In the genomic region with DNA sequence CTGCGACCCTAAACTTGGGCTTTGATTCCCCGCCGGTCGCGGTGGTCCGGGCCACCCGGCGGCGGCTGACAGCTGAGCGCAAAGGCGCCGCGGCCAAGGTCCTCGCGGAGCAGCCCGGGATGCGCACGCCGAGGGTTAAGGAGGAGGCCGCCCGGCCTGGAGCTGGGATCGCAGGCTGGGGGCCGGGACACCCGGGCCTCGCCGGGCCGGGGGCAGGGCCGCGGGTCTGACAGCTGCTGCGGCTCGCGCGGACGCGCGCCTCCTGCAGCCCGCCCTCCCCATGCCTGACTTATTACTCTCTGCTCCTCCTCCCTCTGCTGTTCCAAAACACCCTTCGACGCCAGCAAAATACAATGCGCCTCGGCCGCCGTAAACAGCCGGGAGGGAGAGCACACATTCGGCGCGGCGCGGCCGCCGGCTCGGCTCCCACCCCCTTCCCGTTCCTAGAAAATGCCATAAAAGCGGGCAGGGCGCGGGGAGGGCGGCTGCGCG, we compare ENCODE assay signal across 7 cellular contexts. TPM values are rescaled to one million over a fixed set of nuclear protein-coding genes. Genes with fewer than 3 reads are reported as not detected.
A peak's percentile ranks its signal among the peaks of the same experiment; 100 is the strongest.
DNase-seq lines count a peak whose midpoint lies in the region; ATAC-seq and TF ChIP-seq lines count a peak whose summit lies in the region.

No MANE protein-coding gene starts in this region.

- H3K9me3 Mint-ChIP-seq in activated T-helper 2 cell treated with anti-CD3 and anti-CD28 coated beads, Interferon-gamma antibody, Interleukin-2, Interleukin-4, amounts not matched to agents 10 μg/mL and 5 μg/mL and 100 μg/mL, durations not matched to agents 14 hours and 24 hours and 36 hours = no peaks in the 10 kb centered on the region
- H3K9me3 Mint-ChIP-seq in naive thymus-derived CD4-positive, alpha-beta T cell = no peaks in the 10 kb centered on the region
- no peaks in the 10 kb centered on the region for H3K9me3 Mint-ChIP-seq in stimulated activated naive CD8-positive, alpha-beta T cell treated with anti-CD3 and anti-CD28 coated beads, Interleukin-15, amount 100 ng/mL, for 72 hours

- H3K9me3 ChIP-seq in OCI-LY7 (ENCODE audit: low read length) = no peaks in the 10 kb centered on the region
- H3K9me3 ChIP-seq in naive thymus-derived CD4-positive, alpha-beta T cell (ENCODE audit: control insufficient read depth in 2 of 3, low read length in 3 of 3) = no peaks in the 10 kb centered on the region

- H3K4me1 ChIP-seq in OCI-LY7 (ENCODE audit: insufficient read depth, low read length, poor library complexity, severe bottlenecking) = peaks cover 70% of the 10 kb centered on the region
- peaks cover 7 to 31% of the 10 kb centered on the region in 2 donors for H3K4me1 ChIP-seq in naive thymus-derived CD4-positive, alpha-beta T cell (ENCODE audit: control insufficient read depth in 2 of 2, insufficient read depth in 2 of 2, low read length in 2 of 2)

- BruUV-seq in OCI-LY7 (replicated peaks; lab: Mats Ljungman, UMichigan) = no TSS peak

- 0 out of 2 replicates have a peak, but pooled peaks have one; percentile 1 for TF ChIP-seq CTCF in OCI-LY7 (conservative IDR thresholded peaks at IDR 0.05; ENCODE audit: low read length)

- POLR2A ChIA-PET in OCI-LY7 (lab: Charles Lee) = interaction anchor here (0.6 to 7.0 kb wide), 11 partner anchors 9 to 945 kb away, joined by 3 to 71 read pairs (median 4); no protein-coding TSS in a partner anchor
- POLR2A ChIA-PET in naive thymus-derived CD4-positive, alpha-beta T cell (lab: Charles Lee) = interaction anchor here (0.7 to 6.3 kb wide), 26 partner anchors 9 to 467 kb away, joined by 3 to 81 read pairs (median 4); no protein-coding TSS in a partner anchor

- peaks cover 47% of the 10 kb centered on the region for H3K36me3 Mint-ChIP-seq in activated T-helper 2 cell treated with anti-CD3 and anti-CD28 coated beads, Interferon-gamma antibody, Interleukin-2, Interleukin-4, amounts not matched to agents 10 μg/mL and 5 μg/mL and 100 μg/mL, durations not matched to agents 14 hours and 24 hours and 36 hours (ENCODE audit: low read depth)
- H3K36me3 Mint-ChIP-seq in naive thymus-derived CD4-positive, alpha-beta T cell = peaks cover under 1 to 14% (median 4%) of the 10 kb centered on the region in 5 donors

- H3K27me3 Mint-ChIP-seq in activated T-helper 2 cell treated with anti-CD3 and anti-CD28 coated beads, Interferon-gamma antibody, Interleukin-2, Interleukin-4, amounts not matched to agents 10 μg/mL and 5 μg/mL and 100 μg/mL, durations not matched to agents 14 hours and 24 hours and 36 hours (ENCODE audit: low read depth) = peaks cover 13% of the 10 kb centered on the region
- peaks cover 0 to 29% (median 0%) of the 10 kb centered on the region in 5 donors for H3K27me3 Mint-ChIP-seq in naive thymus-derived CD4-positive, alpha-beta T cell
- peaks cover 11% of the 10 kb centered on the region for H3K27me3 Mint-ChIP-seq in stimulated activated naive CD8-positive, alpha-beta T cell treated with anti-CD3 and anti-CD28 coated beads, Interleukin-15, amount 100 ng/mL, for 72 hours

- H3K27ac ChIP-seq in OCI-LY7 (ENCODE audit: low read depth, low read length, poor library complexity, severe bottlenecking) = peak overlapping the region; percentile 81
- peak overlapping the region; percentile 95 for H3K27ac ChIP-seq in naive thymus-derived CD4-positive, alpha-beta T cell (ENCODE audit: low read depth, low read length)

- H3K9me2 ChIP-seq in OCI-LY7 (ENCODE audit: insufficient read depth, low read length) = no peaks in the 10 kb centered on the region

- H3K4me3 ChIP-seq in OCI-LY7 (ENCODE audit: low read depth, low read length, poor library complexity, severe bottlenecking) = peak overlapping the region; percentile 92
- H3K4me3 ChIP-seq in naive thymus-derived CD4-positive, alpha-beta T cell (ENCODE audit: low read length) = peak overlapping the region; percentile 59

- peak overlapping the region; percentile 91 for H3K4me3 Mint-ChIP-seq in activated T-helper 2 cell treated with anti-CD3 and anti-CD28 coated beads, Interferon-gamma antibody, Interleukin-2, Interleukin-4, amounts not matched to agents 10 μg/mL and 5 μg/mL and 100 μg/mL, durations not matched to agents 14 hours and 24 hours and 36 hours (ENCODE audit: low read depth)
- H3K4me3 Mint-ChIP-seq in naive thymus-derived CD4-positive, alpha-beta T cell = peak overlapping the region; percentile 79 to 97 (median 90)
- peak overlapping the region; percentile 89 to 100 for H3K4me3 Mint-ChIP-seq in stimulated activated naive CD8-positive, alpha-beta T cell treated with anti-CD3 and anti-CD28 coated beads, Interleukin-15, amount 100 ng/mL, for 72 hours

- peak overlapping the region; percentile 97 for H3K4me2 ChIP-seq in OCI-LY7 (ENCODE audit: low read length)

- CTCF ChIA-PET in OCI-LY7 (lab: Charles Lee; ENCODE audit: unreplicated experiment) = interaction anchor here (0.6 to 0.7 kb wide), 7 partner anchors 22 to 655 kb away, joined by 3 to 17 read pairs (median 3); no protein-coding TSS in a partner anchor
- CTCF ChIA-PET in naive thymus-derived CD4-positive, alpha-beta T cell (lab: Charles Lee) = interaction anchor here (0.6 to 1.6 kb wide), 20 partner anchors 9 to 1211 kb away, joined by 3 to 11 read pairs (median 3); no protein-coding TSS in a partner anchor

- H3K27me3 ChIP-seq in naive thymus-derived CD4-positive, alpha-beta T cell (ENCODE audit: control insufficient read depth in 2 of 2, insufficient read depth in 2 of 2, low read length in 2 of 2) = no peaks in the 10 kb centered on the region

- peak; percentile 76 for DNase-seq in OCI-LY7 (ENCODE audit: low spot score)
- DNase-seq in activated T-helper 2 cell treated with anti-CD3 and anti-CD28 coated beads, Interferon-gamma antibody, Interleukin-2, Interleukin-4, amounts not matched to agents 10 μg/mL and 5 μg/mL and 100 μg/mL, durations not matched to agents 14 hours and 24 hours and 36 hours (ENCODE audit: low spot score) = peak; percentile 72
- DNase-seq in fibroblast of peridontal ligament (ENCODE audit: extremely low read depth) = peak; percentile 54
- peak; percentile 60 to 87 (median 81) for DNase-seq in naive thymus-derived CD4-positive, alpha-beta T cell
- DNase-seq in stimulated activated naive CD8-positive, alpha-beta T cell treated with anti-CD3 and anti-CD28 coated beads, Interleukin-15, amount 100 ng/mL, for 72 hours = peak; percentile 78 to 83

- ATAC-seq in GM18861 (IDR thresholded peaks at IDR 0.05; ENCODE audit: unreplicated experiment) = peak; percentile 48
- peak; percentile 39 for ATAC-seq in HG03342 (IDR thresholded peaks at IDR 0.05; ENCODE audit: unreplicated experiment)
- peak; percentile 58 for ATAC-seq in naive thymus-derived CD4-positive, alpha-beta T cell
- peak; percentile 69 for ATAC-seq in stimulated activated naive CD8-positive, alpha-beta T cell treated with anti-CD3 and anti-CD28 coated beads, Interleukin-15, amount 100 ng/mL, for 72 hours

- peaks cover 51% of the 10 kb centered on the region for H3K79me2 ChIP-seq in OCI-LY7 (ENCODE audit: insufficient read depth, low read depth, low read length)

- no peak overlapping the region for H2AFZ ChIP-seq in OCI-LY7 (ENCODE audit: low read length)

- peaks cover 49% of the 10 kb centered on the region for H3K36me3 ChIP-seq in OCI-LY7 (ENCODE audit: insufficient read depth, low read length)
- peaks cover 0 to 14% (median 0%) of the 10 kb centered on the region in 3 experiments for H3K36me3 ChIP-seq in naive thymus-derived CD4-positive, alpha-beta T cell (ENCODE audit: control insufficient read depth in 2 of 3, insufficient read depth in 3 of 3, low read length in 3 of 3)

- H3K4me1 Mint-ChIP-seq in activated T-helper 2 cell treated with anti-CD3 and anti-CD28 coated beads, Interferon-gamma antibody, Interleukin-2, Interleukin-4, amounts not matched to agents 10 μg/mL and 5 μg/mL and 100 μg/mL, durations not matched to agents 14 hours and 24 hours and 36 hours (ENCODE audit: low read depth) = peaks cover 56% of the 10 kb centered on the region
- peaks cover 1 to 53% (median 43%) of the 10 kb centered on the region in 7 donors for H3K4me1 Mint-ChIP-seq in naive thymus-derived CD4-positive, alpha-beta T cell
- H3K4me1 Mint-ChIP-seq in stimulated activated naive CD8-positive, alpha-beta T cell treated with anti-CD3 and anti-CD28 coated beads, Interleukin-15, amount 100 ng/mL, for 72 hours = peaks cover 65% of the 10 kb centered on the region

- intact Hi-C loops in OCI-LY7 (cut with micrococcal nuclease; ENCODE audit: unreplicated experiment) = loop anchor here (2.0 to 10.0 kb wide), 6 partner anchors 19 to 944 kb away; partner anchors contain the start of genes CASP8AP2, LYRM2, MAP3K7 and UBE2J1
- intact Hi-C loops in activated T-helper 2 cell treated with anti-CD3 and anti-CD28 coated beads, Interferon-gamma antibody, Interleukin-2, Interleukin-4, amounts not matched to agents 10 μg/mL and 5 μg/mL and 100 μg/mL, durations not matched to agents 14 hours and 24 hours and 36 hours (cut with micrococcal nuclease) = loop anchor here (1.0 to 2.0 kb wide), 2 partner anchors 12 to 55 kb away; no protein-coding TSS in a partner anchor
- intact Hi-C loops in naive thymus-derived CD4-positive, alpha-beta T cell (cut with micrococcal nuclease) = loop anchor here (1.0 to 5.0 kb wide), 23 partner anchors 22 to 1215 kb away; partner anchors contain the start of genes CASP8AP2 (in 2 of the 2), PNRC1 (in 2 of the 2) and MAP3K7 (in 1 of the 2)

- peak overlapping the region; percentile 83 for H3K27ac Mint-ChIP-seq in activated T-helper 2 cell treated with anti-CD3 and anti-CD28 coated beads, Interferon-gamma antibody, Interleukin-2, Interleukin-4, amounts not matched to agents 10 μg/mL and 5 μg/mL and 100 μg/mL, durations not matched to agents 14 hours and 24 hours and 36 hours
- peak overlapping the region; percentile 89 to 100 (median 96) for H3K27ac Mint-ChIP-seq in naive thymus-derived CD4-positive, alpha-beta T cell
- H3K27ac Mint-ChIP-seq in stimulated activated naive CD8-positive, alpha-beta T cell treated with anti-CD3 and anti-CD28 coated beads, Interleukin-15, amount 100 ng/mL, for 72 hours = peak overlapping the region; percentile 95 to 98

- no peaks in the 10 kb centered on the region for H4K20me1 ChIP-seq in OCI-LY7 (ENCODE audit: insufficient read depth, low read length)

RNA-seq across cellular contexts. Expression of gene BACH2, which starts 0.7 kb away (rescaled TPM):
- total RNA-seq in OCI-LY7 (2014; rRNA removed; shearing (Covaris generic)) = 92.0 and 95.7 TPM in 2 replicates
- 163 and 265 TPM in 2 replicates for total RNA-seq in OCI-LY7 (2022)
- 88.8 and 89.7 TPM in 2 replicates for total RNA-seq in activated T-helper 2 cell treated with anti-CD3 and anti-CD28 coated beads, Interferon-gamma antibody, Interleukin-2, Interleukin-4, amounts not matched to agents 10 μg/mL and 5 μg/mL and 100 μg/mL, durations not matched to agents 14 hours and 24 hours and 36 hours
- 100 to 1,000 TPM in 4 of 5 experiments, 10 to 100 TPM in 1; 33.0 to 193 (median 133) TPM for total RNA-seq in naive thymus-derived CD4-positive, alpha-beta T cell
- 10 to 100 TPM; 24.8 to 26.5 TPM for polyA plus RNA-seq in naive thymus-derived CD4-positive, alpha-beta T cell

Comparison
In these comparisons a context has a peak if more than half of its experiments do, and no peak if none do; other contexts are left out.
1. Peak in every context shown above with its lines: DNase-seq, ATAC-seq, H3K4me3 ChIP-seq and H3K27ac ChIP-seq.